ENCODE assay signal across 9 cellular contexts in genomic region chr9:114908104-114908621, GRCh38. TPM values are rescaled to one million over a fixed set of nuclear protein-coding genes. Genes with fewer than 3 reads are reported as not detected.
DNase-seq lines count a peak whose midpoint lies in the region; ATAC-seq and TF ChIP-seq lines count a peak whose summit lies in the region.
"Had no signal": no experiment of that assay in that cellular context is flagged by ENCODE, and none has a peak within 500 bp of the region (broad histone marks: within the 10 kb centered on the region; RNA-seq: fewer than 3 reads in every experiment).

No MANE protein-coding gene starts in this region.

- TF ChIP-seq EP300 in ovary (IDR thresholded peaks at IDR 0.05): no peak

- H3K27ac ChIP-seq in ovary: no peak overlapping the region

- H3K36me3 ChIP-seq in ovary: no peaks in the 10 kb centered on the region

- peak overlapping the region; percentile 63 for H3K27ac Mint-ChIP-seq in Calu3 (ENCODE audit: unreplicated experiment)
- peak overlapping the region; percentile 80 for H3K27ac Mint-ChIP-seq in central memory CD8-positive, alpha-beta T cell (ENCODE audit: low read depth)
- peak overlapping the region; percentile 99 to 100 for H3K27ac Mint-ChIP-seq in stimulated activated naive CD8-positive, alpha-beta T cell treated with anti-CD3 and anti-CD28 coated beads, Interleukin-15, amount 100 ng/mL, for 72 hours

- no peaks in the 10 kb centered on the region for H3K4me1 ChIP-seq in ovary (ENCODE audit: insufficient read depth)

- H3K9me3 Mint-ChIP-seq in Calu3 (ENCODE audit: low read depth, unreplicated experiment): no peaks in the 10 kb centered on the region
- no peaks in the 10 kb centered on the region for H3K9me3 Mint-ChIP-seq in central memory CD8-positive, alpha-beta T cell
- peaks cover 0 to 9% of the 10 kb centered on the region in 2 donors for H3K9me3 Mint-ChIP-seq in stimulated activated naive CD8-positive, alpha-beta T cell treated with anti-CD3 and anti-CD28 coated beads, Interleukin-15, amount 100 ng/mL, for 72 hours

- peaks cover 6% of the 10 kb centered on the region for H3K27me3 Mint-ChIP-seq in Calu3 (ENCODE audit: unreplicated experiment)
- H3K27me3 Mint-ChIP-seq in central memory CD8-positive, alpha-beta T cell: no peaks in the 10 kb centered on the region
- no peaks in the 10 kb centered on the region for H3K27me3 Mint-ChIP-seq in stimulated activated naive CD8-positive, alpha-beta T cell treated with anti-CD3 and anti-CD28 coated beads, Interleukin-15, amount 100 ng/mL, for 72 hours

- intact Hi-C loops in Calu3 (cut with micrococcal nuclease; ENCODE audit: unreplicated experiment): loop anchor here (2.0 to 5.0 kb wide), 2 partner anchors 96 to 107 kb away; no protein-coding TSS in a partner anchor
- intact Hi-C loops in ovary (cut with DNase I): loop anchor here in 1 of 4 donors (10.0 kb wide), 1 partner anchor 163 kb away; no protein-coding TSS in a partner anchor

- ATAC-seq in HG02623 (IDR thresholded peaks at IDR 0.05; ENCODE audit: unreplicated experiment): peak; percentile 57
- ATAC-seq in central memory CD8-positive, alpha-beta T cell (replicated peaks; ENCODE audit: extremely low read depth, poor library complexity, severe bottlenecking): peak; percentile 18
- ATAC-seq in stimulated activated naive CD8-positive, alpha-beta T cell treated with anti-CD3 and anti-CD28 coated beads, Interleukin-15, amount 100 ng/mL, for 72 hours: peak; percentile 84

- H3K4me3 Mint-ChIP-seq in Calu3 (ENCODE audit: low read depth, unreplicated experiment): no peak overlapping the region
- H3K4me3 Mint-ChIP-seq in central memory CD8-positive, alpha-beta T cell: peak overlapping the region; percentile 63
- peak overlapping the region; percentile 79 to 81 for H3K4me3 Mint-ChIP-seq in stimulated activated naive CD8-positive, alpha-beta T cell treated with anti-CD3 and anti-CD28 coated beads, Interleukin-15, amount 100 ng/mL, for 72 hours

- no peak for TF ChIP-seq POLR2A in ovary (IDR thresholded peaks at IDR 0.05)

- BruUV-seq in Calu3 (replicated peaks; lab: Mats Ljungman, UMichigan): no TSS peak

- no peak overlapping the region for H3K4me3 ChIP-seq in ovary

- TF ChIP-seq CTCF in Calu3 (IDR thresholded peaks at IDR 0.05; ENCODE audit: unreplicated experiment) (no peak), ovary (IDR thresholded peaks at IDR 0.05) (no peak)

- peak; percentile 71 for DNase-seq in Calu3
- peak; percentile 99 for DNase-seq in NCI-H748 (lab: John Stamatoyannopoulos, UW; ENCODE audit: unreplicated experiment)
- DNase-seq in central memory CD8-positive, alpha-beta T cell (ENCODE audit: low spot score in 2 of 2): no peak
- DNase-seq in stimulated activated naive CD8-positive, alpha-beta T cell treated with anti-CD3 and anti-CD28 coated beads, Interleukin-15, amount 100 ng/mL, for 72 hours: peak; percentile 56 to 70
- no peak for DNase-seq in cerebellar cortex (ENCODE audit: low spot score)
- DNase-seq in globus pallidus (ENCODE audit: low spot score): no peak
- DNase-seq in ovary: no peak

- no peaks in the 10 kb centered on the region for H3K27me3 ChIP-seq in ovary

- WGBS in ovary, 3 donors: 65 to 76% (median 69%) methylated on average over 3 of the region's 3 CpGs

- H3K4me1 Mint-ChIP-seq in Calu3 (ENCODE audit: low read depth, unreplicated experiment): peaks cover 32% of the 10 kb centered on the region
- H3K4me1 Mint-ChIP-seq in central memory CD8-positive, alpha-beta T cell: peaks cover 59% of the 10 kb centered on the region
- H3K4me1 Mint-ChIP-seq in stimulated activated naive CD8-positive, alpha-beta T cell treated with anti-CD3 and anti-CD28 coated beads, Interleukin-15, amount 100 ng/mL, for 72 hours: peaks cover 61% of the 10 kb centered on the region

- no peaks in the 10 kb centered on the region for H3K9me3 ChIP-seq in ovary

- CTCF ChIA-PET in Calu3 (lab: Charles Lee): interaction anchor here (1.3 to 1.8 kb wide), 2 partner anchors 226 to 234 kb away, joined by 4 to 7 read pairs; partner anchors contain the start of gene TEX48

- peaks cover 10% of the 10 kb centered on the region for H3K36me3 Mint-ChIP-seq in Calu3 (ENCODE audit: insufficient read depth, unreplicated experiment)
- peaks cover 25% of the 10 kb centered on the region for H3K36me3 Mint-ChIP-seq in central memory CD8-positive, alpha-beta T cell (ENCODE audit: insufficient read depth)

RNA-seq across cellular contexts. Expression of gene TNFSF8, which starts 22.2 kb away (rescaled TPM):
- total RNA-seq in Calu3 (2022) (not detected in 2 replicates), ovary (1 to 10 TPM in 4 of 7 donors, under 1 TPM in 3; 0.45 to 1.6 (median 1.0) TPM)
- 1 to 10 TPM in 1 of 2 donors, under 1 TPM in 1; 0.38 to 5.2 TPM for polyA plus RNA-seq in ovary
- total RNA-seq: H1 had no signal
- polyA plus RNA-seq: H1 had no signal

Comparison
In these comparisons a context has a peak if more than half of its experiments do, and no peak if none do; other contexts are left out.
1. DNase-seq: peak in Calu3 (single experiment), NCI-H748 (single experiment) and stimulated activated naive CD8-positive, alpha-beta T cell treated with anti-CD3 and anti-CD28 coated beads, Interleukin-15, amount 100 ng/mL, for 72 hours (2 of 2); none in central memory CD8-positive, alpha-beta T cell (0 of 2), cerebellar cortex (single experiment), globus pallidus (single experiment) and ovary (0 of 5).
2. ATAC-seq: peak in every context shown above with its lines; median percentile 84 in stimulated activated naive CD8-positive, alpha-beta T cell treated with anti-CD3 and anti-CD28 coated beads, Interleukin-15, amount 100 ng/mL, for 72 hours; 57 in HG02623; 18 in central memory CD8-positive, alpha-beta T cell.
3. Peak in every context shown above with its lines, with median percentiles within 50 percentile points of each other: H3K27ac Mint-ChIP-seq.